In genomic region chr4:165516281-165516833, GRCh38 we compare ENCODE assay signal across 24 cellular contexts.
"Had no signal": no experiment of that assay in that cellular context is flagged by ENCODE, and none has a peak within 500 bp of the region (broad histone marks: within the 10 kb centered on the region; RNA-seq: fewer than 3 reads in every experiment).

No MANE protein-coding gene starts in this region.

- H3K27me3 ChIP-seq: esophagus squamous epithelium, gastroesophageal sphincter, sigmoid colon, testis had no signal

- H3K36me3 Mint-ChIP-seq: memory B cell; mesothelial cell of epicardium; natural killer cell; stimulated activated naive B cell treated with anti-CD40 and anti-IgM and Interleukin-4, amounts not matched to agents 10 μg/mL and 1 μg/mL and 100 μg/mL, for 72 hours had no signal

- H3K9me3 ChIP-seq: esophagus squamous epithelium, gastroesophageal sphincter, left ventricle myocardium inferior, lower lobe of right lung, sigmoid colon, testis had no signal

- H3K27ac ChIP-seq: coronary artery, dorsolateral prefrontal cortex, epithelial cell of prostate, gastroesophageal sphincter, left ventricle myocardium inferior, lower lobe of right lung, sigmoid colon, testis had no signal

- H3K9me3 Mint-ChIP-seq: memory B cell; mesothelial cell of epicardium; natural killer cell; neural crest cell; stimulated activated naive B cell treated with anti-CD40 and anti-IgM and Interleukin-4, amounts not matched to agents 10 μg/mL and 1 μg/mL and 100 μg/mL, for 72 hours; stimulated activated naive CD8-positive, alpha-beta T cell treated with anti-CD3 and anti-CD28 coated beads, Interleukin-15, amount 100 ng/mL, for 72 hours had no signal

- ATAC-seq: gastroesophageal sphincter; natural killer cell; stimulated activated naive B cell treated with anti-CD40 and anti-IgM and Interleukin-4, amounts not matched to agents 10 μg/mL and 1 μg/mL and 100 μg/mL, for 72 hours; stimulated activated naive CD8-positive, alpha-beta T cell treated with anti-CD3 and anti-CD28 coated beads, Interleukin-15, amount 100 ng/mL, for 72 hours had no signal

- H3K27ac Mint-ChIP-seq: memory B cell; mesothelial cell of epicardium; natural killer cell; stimulated activated naive B cell treated with anti-CD40 and anti-IgM and Interleukin-4, amounts not matched to agents 10 μg/mL and 1 μg/mL and 100 μg/mL, for 72 hours; stimulated activated naive CD8-positive, alpha-beta T cell treated with anti-CD3 and anti-CD28 coated beads, Interleukin-15, amount 100 ng/mL, for 72 hours had no signal

- DNase-seq: dorsolateral prefrontal cortex; effector CD8-positive, alpha-beta T cell; esophagus squamous epithelium; foreskin fibroblast; glutamatergic neuron; islet precursor cell; left ventricle myocardium inferior; lower lobe of right lung; natural killer cell; posterior cingulate gyrus; sigmoid colon; stimulated activated CD4-positive, alpha-beta T cell treated with anti-CD3 and anti-CD28 coated beads, Interleukin-2, amount 100 ng/mL, for 24 hours; stimulated activated CD4-positive, alpha-beta T cell treated with anti-CD3 and anti-CD28 coated beads, Interleukin-4, amount 100 ng/mL, for 4 hours; stimulated activated naive B cell treated with anti-CD40 and anti-IgM and Interleukin-4, amounts not matched to agents 10 μg/mL and 1 μg/mL and 100 μg/mL, for 72 hours; stimulated activated naive CD8-positive, alpha-beta T cell treated with anti-CD3 and anti-CD28 coated beads, Interleukin-15, amount 100 ng/mL, for 72 hours; testis; trophoblast cell had no signal

- H3K36me3 ChIP-seq: esophagus squamous epithelium, gastroesophageal sphincter, left ventricle myocardium inferior, lower lobe of right lung, sigmoid colon had no signal

- H3K4me3 ChIP-seq: coronary artery, dorsolateral prefrontal cortex, esophagus squamous epithelium, gastroesophageal sphincter, left ventricle myocardium inferior, lower lobe of right lung, sigmoid colon, skin epidermis, testis had no signal

- H3K4me1 ChIP-seq: left ventricle myocardium inferior, testis had no signal
